ENCODE assay signal across 1 cellular context in genomic region chr16:10654592-10655414, GRCh38.
A peak's percentile ranks its signal among the peaks of the same experiment; 100 is the strongest.
TF ChIP-seq lines count a peak whose summit lies in the region.

No MANE protein-coding gene starts in this region.

TF ChIP-seq in HepG2, 621 proteins besides CTCF, POLR2A, EP300 and RAD21 (continued from another document and continues in another):
- TF ChIP-seq ZNF652 (CRISPR knock-in tag; IDR thresholded peaks at IDR 0.05; ENCODE audit: borderline replicate concordance, low read depth) (no peak), ZNF816 (CRISPR knock-in tag; IDR thresholded peaks at IDR 0.05; ENCODE audit: borderline replicate concordance) (no peak), AHR (CRISPR knock-in tag; IDR thresholded peaks at IDR 0.05) (no peak), ZNF678 (CRISPR knock-in tag; IDR thresholded peaks at IDR 0.05) (no peak), PRDM15 (CRISPR knock-in tag; IDR thresholded peaks at IDR 0.05) (no peak), ZNF788 (CRISPR knock-in tag; IDR thresholded peaks at IDR 0.05; ENCODE audit: borderline replicate concordance) (no peak), ZNF570 (CRISPR knock-in tag; IDR thresholded peaks at IDR 0.05; ENCODE audit: borderline replicate concordance) (no peak), CBX1 (IDR thresholded peaks at IDR 0.05; ENCODE audit: low read depth) (no peak), ZNF142 (CRISPR knock-in tag; IDR thresholded peaks at IDR 0.05) (no peak), WIZ (CRISPR knock-in tag; IDR thresholded peaks at IDR 0.05) (no peak), ZNF790 (CRISPR knock-in tag; IDR thresholded peaks at IDR 0.05; ENCODE audit: borderline replicate concordance) (no peak), KLF6 (CRISPR knock-in tag; IDR thresholded peaks at IDR 0.05) (0 out of 2 replicates have a peak, but pooled peaks have one; percentile 35), ATF6 (CRISPR knock-in tag; conservative IDR thresholded peaks at IDR 0.05) (no peak), ZNF501 (CRISPR knock-in tag; IDR thresholded peaks at IDR 0.05) (no peak), ZNF775 (CRISPR knock-in tag; IDR thresholded peaks at IDR 0.05; ENCODE audit: borderline replicate concordance) (no peak), BCL3 (CRISPR knock-in tag; IDR thresholded peaks at IDR 0.05) (no peak), ONECUT2 (CRISPR knock-in tag; IDR thresholded peaks at IDR 0.05) (no peak), HNRNPK (IDR thresholded peaks at IDR 0.05; ENCODE audit: low read depth, low read length, poor library complexity, severe bottlenecking) (peak; percentile 89), CBX5 (CRISPR knock-in tag; IDR thresholded peaks at IDR 0.05; ENCODE audit: borderline replicate concordance) (no peak), RXRB (CRISPR knock-in tag; IDR thresholded peaks at IDR 0.05; ENCODE audit: borderline replicate concordance) (peak; percentile 57; the same call in 1 of the 2 replicates), KMT2B (CRISPR knock-in tag; IDR thresholded peaks at IDR 0.05) (no peak), ZBTB40 (IDR thresholded peaks at IDR 0.05) (no peak), ZBTB40 (CRISPR knock-in tag; IDR thresholded peaks at IDR 0.05) (no peak), ZIK1 (CRISPR knock-in tag; IDR thresholded peaks at IDR 0.05; ENCODE audit: borderline replicate concordance, low read depth) (no peak), REXO4 (CRISPR knock-in tag; IDR thresholded peaks at IDR 0.05; ENCODE audit: borderline replicate concordance) (no peak), FOSL1 (CRISPR knock-in tag; IDR thresholded peaks at IDR 0.05; ENCODE audit: borderline replicate concordance) (no peak), RARG (CRISPR knock-in tag; IDR thresholded peaks at IDR 0.05; ENCODE audit: low read depth) (no peak), ZBTB46 (CRISPR knock-in tag; IDR thresholded peaks at IDR 0.05; ENCODE audit: borderline replicate concordance) (no peak), TFDP2 (CRISPR knock-in tag; IDR thresholded peaks at IDR 0.05) (no peak)
